26 cellular contexts compared by ENCODE assay signal in the genomic region with DNA sequence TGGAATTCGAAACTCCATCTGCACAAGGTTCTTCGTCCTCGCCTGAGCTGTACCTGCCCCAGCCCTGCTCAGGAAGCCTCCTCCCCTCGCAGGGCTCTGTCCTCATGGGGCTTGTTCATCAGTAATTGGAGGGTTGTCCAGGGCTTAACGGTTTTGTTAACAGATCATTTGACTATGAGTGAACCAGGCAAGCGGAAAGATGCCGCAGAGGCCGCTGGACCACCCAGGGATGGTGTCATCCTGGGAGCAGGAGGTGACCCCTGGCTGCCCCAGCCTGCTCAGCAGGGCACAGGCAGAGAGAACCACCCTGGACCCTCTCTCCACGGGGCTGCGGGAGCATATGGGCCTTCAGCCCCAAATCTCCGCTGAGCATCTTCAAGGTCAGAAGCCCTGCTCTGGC.
"Had no signal": no experiment of that assay in that cellular context is flagged by ENCODE, and none has a peak within 500 bp of the region (broad histone marks: within the 10 kb centered on the region; RNA-seq: fewer than 3 reads in every experiment).

No MANE protein-coding gene starts in this region.

- H3K4me1 ChIP-seq: ascending aorta had no signal

- H3K4me3 Mint-ChIP-seq: activated CD4-positive, alpha-beta T cell treated with anti-CD3 and anti-CD28 coated beads for 36 hours; activated CD4-positive, alpha-beta T cell treated with anti-CD3 and anti-CD28 coated beads, Interleukin-2, amount 10 ng/mL, durations not matched to agents 7 days and 5 days; activated CD8-positive, alpha-beta T cell treated with anti-CD3 and anti-CD28 coated beads, Interleukin-2, amount 10 ng/mL, durations not matched to agents 7 days and 5 days; activated naive CD4-positive, alpha-beta T cell treated with anti-CD3 and anti-CD28 coated beads, Interleukin-2, amount 50 U/mL, for 24 hours; activated naive CD8-positive, alpha-beta T cell treated with anti-CD3 and anti-CD28 coated beads, Interleukin-2, amount 10 ng/mL, durations not matched to agents 7 days and 5 days; activated T-cell treated with anti-CD3 and anti-CD28 coated beads, Interleukin-2, amount 50 U/mL, for 24 hours; T-cell; T-helper 17 cell; WTC11 had no signal

- H3K4me3 ChIP-seq: ascending aorta had no signal

- H3K27ac ChIP-seq: ascending aorta, KMS-11 had no signal

- H3K9me3 Mint-ChIP-seq: activated CD4-positive, alpha-beta T cell treated with anti-CD3 and anti-CD28 coated beads, Interleukin-2, amount 10 ng/mL, durations not matched to agents 7 days and 5 days; activated naive CD4-positive, alpha-beta T cell treated with anti-CD3 and anti-CD28 coated beads, Interleukin-2, amount 50 U/mL, for 24 hours; activated naive CD8-positive, alpha-beta T cell treated with anti-CD3 and anti-CD28 coated beads, Interleukin-2, amount 10 ng/mL, durations not matched to agents 7 days and 5 days; activated T-cell treated with anti-CD3 and anti-CD28 coated beads, Interleukin-2, amount 50 U/mL, for 24 hours; activated T-helper 2 cell treated with anti-CD3 and anti-CD28 coated beads, Interferon-gamma antibody, Interleukin-2, Interleukin-4, amounts not matched to agents 10 μg/mL and 5 μg/mL and 100 μg/mL, durations not matched to agents 14 hours and 24 hours and 36 hours; T-cell; WTC11 had no signal

- H3K36me3 ChIP-seq: ascending aorta had no signal

- H3K27me3 Mint-ChIP-seq: activated CD4-positive, alpha-beta T cell treated with anti-CD3 and anti-CD28 coated beads for 36 hours; activated CD4-positive, alpha-beta T cell treated with anti-CD3 and anti-CD28 coated beads, Interleukin-2, amount 10 ng/mL, durations not matched to agents 7 days and 5 days; activated naive CD4-positive, alpha-beta T cell treated with anti-CD3 and anti-CD28 coated beads, Interleukin-2, amount 50 U/mL, for 24 hours; activated T-cell treated with anti-CD3 and anti-CD28 coated beads, Interleukin-2, amount 50 U/mL, for 24 hours had no signal

- H3K36me3 Mint-ChIP-seq: activated naive CD8-positive, alpha-beta T cell treated with anti-CD3 and anti-CD28 coated beads, Interleukin-2, amount 10 ng/mL, durations not matched to agents 7 days and 5 days; WTC11 had no signal

- H3K27me3 ChIP-seq: ascending aorta had no signal

- H3K27ac Mint-ChIP-seq: activated CD4-positive, alpha-beta T cell treated with anti-CD3 and anti-CD28 coated beads for 36 hours; activated CD4-positive, alpha-beta T cell treated with anti-CD3 and anti-CD28 coated beads, Interleukin-2, amount 10 ng/mL, durations not matched to agents 7 days and 5 days; activated CD8-positive, alpha-beta T cell treated with anti-CD3 and anti-CD28 coated beads, Interleukin-2, amount 10 ng/mL, durations not matched to agents 7 days and 5 days; activated naive CD4-positive, alpha-beta T cell treated with anti-CD3 and anti-CD28 coated beads, Interleukin-2, amount 50 U/mL, for 24 hours; activated naive CD8-positive, alpha-beta T cell treated with anti-CD3 and anti-CD28 coated beads, Interleukin-2, amount 10 ng/mL, durations not matched to agents 7 days and 5 days; activated T-cell treated with anti-CD3 and anti-CD28 coated beads, Interleukin-2, amount 50 U/mL, for 24 hours; activated T-helper 2 cell treated with anti-CD3 and anti-CD28 coated beads, Interferon-gamma antibody, Interleukin-2, Interleukin-4, amounts not matched to agents 10 μg/mL and 5 μg/mL and 100 μg/mL, durations not matched to agents 14 hours and 24 hours and 36 hours; T-cell; T-helper 17 cell; WTC11 had no signal

- DNase-seq: activated CD4-positive, alpha-beta T cell treated with anti-CD3 and anti-CD28 coated beads, Interleukin-2, amount 10 ng/mL, durations not matched to agents 7 days and 5 days; activated CD4-positive, alpha-beta T cell treated with anti-CD3 and anti-CD28 coated beads, Interleukin-2, amount 50 U/mL, for 48 hours; activated CD8-positive, alpha-beta T cell treated with anti-CD3 and anti-CD28 coated beads, Interleukin-2, amount 10 ng/mL, durations not matched to agents 7 days and 5 days; activated gamma-delta T cell; activated naive CD4-positive, alpha-beta T cell treated with Interleukin-2 at 50 U/mL for 16 hours; activated naive CD8-positive, alpha-beta T cell treated with anti-CD3 and anti-CD28 coated beads, Interleukin-2, amount 10 ng/mL, durations not matched to agents 7 days and 5 days; activated T-cell treated with anti-CD3 and anti-CD28 coated beads, Interleukin-2, amount 50 U/mL, for 24 hours; amygdala; NCI-H1092 treated with DMSO at 0.1 percent for 48 hours; NCI-H1417; NCI-H146; NCI-H187; NCI-H2081 treated with DMSO at 0.1 percent for 48 hours; NCI-H345; NCI-H524 treated with DMSO at 0.1 percent for 48 hours; SIG-M5; T-cell; T-helper 17 cell had no signal

- H3K9me3 ChIP-seq: ascending aorta had no signal

- ATAC-seq: activated CD4-positive, CD25-positive, alpha-beta regulatory T cell treated with anti-CD3 and anti-CD28 coated beads, Interleukin-2, amount 50 U/mL, for 24 hours; activated CD8-positive, alpha-beta T cell treated with anti-CD3 and anti-CD28 coated beads, Interleukin-2, amount 10 ng/mL, durations not matched to agents 7 days and 5 days; Panc1; T-helper 17 cell; WTC11 had no signal

- H3K9ac ChIP-seq: KMS-11 had no signal

- H3K4me1 Mint-ChIP-seq: activated CD4-positive, alpha-beta T cell treated with anti-CD3 and anti-CD28 coated beads for 36 hours; activated CD4-positive, alpha-beta T cell treated with anti-CD3 and anti-CD28 coated beads, Interleukin-2, amount 10 ng/mL, durations not matched to agents 7 days and 5 days; activated naive CD4-positive, alpha-beta T cell treated with anti-CD3 and anti-CD28 coated beads, Interleukin-2, amount 50 U/mL, for 24 hours; T-cell; T-helper 17 cell had no signal
